In the genomic region with DNA sequence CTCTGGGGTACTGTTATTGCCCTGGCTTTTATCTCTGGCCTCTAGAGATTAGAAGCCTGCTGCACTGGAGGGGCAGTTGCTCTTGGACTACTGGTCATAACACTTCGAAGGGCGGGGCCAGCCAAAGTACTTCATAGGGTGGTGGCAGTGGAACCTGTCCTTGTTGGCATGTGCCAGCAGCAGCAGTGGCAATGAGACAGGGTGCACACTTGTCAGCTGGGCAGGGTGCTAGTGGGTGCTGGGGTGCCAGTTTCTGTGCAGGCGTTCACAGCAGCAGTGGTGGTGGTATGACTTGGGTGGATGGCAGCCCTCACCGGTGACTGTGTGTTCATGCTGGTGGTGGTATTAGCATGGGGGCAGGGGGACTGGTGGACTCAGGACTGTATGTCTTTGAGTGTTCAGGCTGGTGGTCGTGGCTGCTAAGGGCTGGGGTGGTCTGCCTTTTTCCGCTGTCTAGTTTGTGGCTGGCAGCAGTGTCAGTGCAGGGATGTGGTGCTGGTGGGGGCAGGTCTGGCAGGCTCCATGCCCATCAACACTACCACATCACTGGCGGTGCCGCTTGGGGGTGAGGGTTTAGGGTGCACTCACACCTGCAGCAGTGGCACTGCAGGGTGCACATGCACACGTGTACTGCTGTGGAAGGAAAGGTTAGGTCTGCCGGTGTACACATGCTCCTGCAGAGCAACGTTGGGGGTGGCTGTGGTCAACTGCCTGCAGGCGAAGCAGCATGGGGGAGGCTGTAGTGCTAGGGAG, we compare ENCODE assay signal across 17 cellular contexts.
DNase-seq lines count a peak whose midpoint lies in the region; ATAC-seq and TF ChIP-seq lines count a peak whose summit lies in the region.
"Had no signal": no experiment of that assay in that cellular context is flagged by ENCODE, and none has a peak within 500 bp of the region (broad histone marks: within the 10 kb centered on the region; RNA-seq: fewer than 3 reads in every experiment).

No MANE protein-coding gene starts in this region.

- TF ChIP-seq CTCF in lower lobe of right lung (IDR thresholded peaks at IDR 0.05) (no peak), upper lobe of right lung (IDR thresholded peaks at IDR 0.05) (no peak), esophagus squamous epithelium (IDR thresholded peaks at IDR 0.05) (no peak)

- no peak for TF ChIP-seq POLR2A in esophagus squamous epithelium (IDR thresholded peaks at IDR 0.05)

- H3K4me3 ChIP-seq in lower lobe of right lung (no peak overlapping the region), upper lobe of right lung (no peak overlapping the region), esophagus squamous epithelium (no peak overlapping the region)
- H3K4me3 ChIP-seq: BLaER1 treated with 17β-estradiol and CSF1 and Interleukin-3, amounts not matched to agents 10 nM and 100 nM; GM12878; GM23338 had no signal

- peak; percentile 20 for ATAC-seq in stimulated activated naive CD8-positive, alpha-beta T cell treated with anti-CD3 and anti-CD28 coated beads, Interleukin-15, amount 100 ng/mL, for 72 hours
- ATAC-seq in stimulated activated naive CD8-positive, alpha-beta T cell treated with anti-CD3 and anti-CD28 coated beads, Interleukin-15, Interleukin-2, amounts not matched to agents 100 U/mL and 50 U/mL, for 24 hours = no peak
- ATAC-seq in lower lobe of right lung = peak; percentile 12 to 35
- peak; percentile 27 for ATAC-seq in upper lobe of right lung
- ATAC-seq in HG03469 (IDR thresholded peaks at IDR 0.05; ENCODE audit: unreplicated experiment) = no peak
- ATAC-seq: GM12878, GM23338 had no signal

- H3K27me3 ChIP-seq in lower lobe of right lung (ENCODE audit: low read depth) (no peaks in the 10 kb centered on the region), upper lobe of right lung (no peaks in the 10 kb centered on the region), esophagus squamous epithelium (no peaks in the 10 kb centered on the region)
- H3K27me3 ChIP-seq: BLaER1 treated with 17β-estradiol and CSF1 and Interleukin-3, amounts not matched to agents 10 nM and 100 nM had no signal

- no peak overlapping the region for H3K27ac Mint-ChIP-seq in stimulated activated naive CD8-positive, alpha-beta T cell treated with anti-CD3 and anti-CD28 coated beads, Interleukin-15, amount 100 ng/mL, for 72 hours
- H3K27ac Mint-ChIP-seq: CD4-positive, CD25-positive, alpha-beta regulatory T cell; GM23338; IgD-negative memory B cell had no signal

- no peaks in the 10 kb centered on the region for H3K4me1 Mint-ChIP-seq in stimulated activated naive CD8-positive, alpha-beta T cell treated with anti-CD3 and anti-CD28 coated beads, Interleukin-15, amount 100 ng/mL, for 72 hours
- H3K4me1 Mint-ChIP-seq: CD4-positive, CD25-positive, alpha-beta regulatory T cell; GM23338; IgD-negative memory B cell had no signal

- no peak overlapping the region for H3K4me3 Mint-ChIP-seq in stimulated activated naive CD8-positive, alpha-beta T cell treated with anti-CD3 and anti-CD28 coated beads, Interleukin-15, amount 100 ng/mL, for 72 hours
- H3K4me3 Mint-ChIP-seq: CD4-positive, CD25-positive, alpha-beta regulatory T cell; GM23338; IgD-negative memory B cell had no signal

- no peaks in the 10 kb centered on the region for H3K9me3 Mint-ChIP-seq in stimulated activated naive CD8-positive, alpha-beta T cell treated with anti-CD3 and anti-CD28 coated beads, Interleukin-15, amount 100 ng/mL, for 72 hours
- H3K9me3 Mint-ChIP-seq: GM23338 had no signal

- intact Hi-C loops in lower lobe of right lung (cut with DNase I) (no loop called here), upper lobe of right lung (cut with DNase I) (no loop called here), esophagus squamous epithelium (cut with DNase I) (no loop called here)

- 87 to 91% methylated on average over 3 to 8 of the region's 12 CpGs for WGBS in esophagus squamous epithelium, 2 donors

- no peaks in the 10 kb centered on the region for H3K27me3 Mint-ChIP-seq in stimulated activated naive CD8-positive, alpha-beta T cell treated with anti-CD3 and anti-CD28 coated beads, Interleukin-15, amount 100 ng/mL, for 72 hours
- H3K27me3 Mint-ChIP-seq: CD4-positive, CD25-positive, alpha-beta regulatory T cell; IgD-negative memory B cell had no signal

- H3K9me3 ChIP-seq in lower lobe of right lung (no peaks in the 10 kb centered on the region), upper lobe of right lung (no peaks in the 10 kb centered on the region), esophagus squamous epithelium (no peaks in the 10 kb centered on the region)
- H3K9me3 ChIP-seq: BLaER1 treated with 17β-estradiol and CSF1 and Interleukin-3, amounts not matched to agents 10 nM and 100 nM had no signal

- no peak for DNase-seq in stimulated activated naive CD8-positive, alpha-beta T cell treated with anti-CD3 and anti-CD28 coated beads, Interleukin-15, amount 100 ng/mL, for 72 hours
- no peak for DNase-seq in stimulated activated naive CD8-positive, alpha-beta T cell treated with anti-CD3 and anti-CD28 coated beads, Interleukin-15, Interleukin-2, amounts not matched to agents 100 U/mL and 50 U/mL, for 24 hours
- no peak for DNase-seq in lower lobe of right lung
- DNase-seq in upper lobe of right lung = no peak
- DNase-seq in SKM-1 treated with dmso at 0.1 percent for 144 hours (lab: John Stamatoyannopoulos, UW; ENCODE audit: unreplicated experiment) = no peak
- no peak for DNase-seq in esophagus squamous epithelium (lab: John Stamatoyannopoulos, UW)
- DNase-seq: ACHN; Calu3; CD4-positive, CD25-positive, alpha-beta regulatory T cell; DMS 273 treated with DMSO at 0.1 percent for 48 hours; DMS79; H7 had no signal

- H3K27ac ChIP-seq in lower lobe of right lung = no peak overlapping the region
- H3K27ac ChIP-seq in upper lobe of right lung = no peak overlapping the region
- H3K27ac ChIP-seq in esophagus squamous epithelium = no peak overlapping the region
- H3K27ac ChIP-seq: BLaER1 treated with 17β-estradiol and CSF1 and Interleukin-3, amounts not matched to agents 10 nM and 100 nM had no signal

- H3K4me1 ChIP-seq in lower lobe of right lung = no peaks in the 10 kb centered on the region
- no peaks in the 10 kb centered on the region for H3K4me1 ChIP-seq in upper lobe of right lung
- H3K4me1 ChIP-seq in esophagus squamous epithelium = no peaks in the 10 kb centered on the region

- H3K36me3 ChIP-seq in lower lobe of right lung (no peaks in the 10 kb centered on the region), upper lobe of right lung (no peaks in the 10 kb centered on the region), esophagus squamous epithelium (no peaks in the 10 kb centered on the region)
- H3K36me3 ChIP-seq: BLaER1 treated with 17β-estradiol and CSF1 and Interleukin-3, amounts not matched to agents 10 nM and 100 nM had no signal

Comparison
In these comparisons a context has a peak if more than half of its experiments do, and no peak if none do; other contexts are left out.
1. ATAC-seq: peak in stimulated activated naive CD8-positive, alpha-beta T cell treated with anti-CD3 and anti-CD28 coated beads, Interleukin-15, amount 100 ng/mL, for 72 hours (single experiment), lower lobe of right lung (2 of 2) and upper lobe of right lung (single experiment); none in stimulated activated naive CD8-positive, alpha-beta T cell treated with anti-CD3 and anti-CD28 coated beads, Interleukin-15, Interleukin-2, amounts not matched to agents 100 U/mL and 50 U/mL, for 24 hours (single experiment) and HG03469 (single experiment).